In the genomic region with DNA sequence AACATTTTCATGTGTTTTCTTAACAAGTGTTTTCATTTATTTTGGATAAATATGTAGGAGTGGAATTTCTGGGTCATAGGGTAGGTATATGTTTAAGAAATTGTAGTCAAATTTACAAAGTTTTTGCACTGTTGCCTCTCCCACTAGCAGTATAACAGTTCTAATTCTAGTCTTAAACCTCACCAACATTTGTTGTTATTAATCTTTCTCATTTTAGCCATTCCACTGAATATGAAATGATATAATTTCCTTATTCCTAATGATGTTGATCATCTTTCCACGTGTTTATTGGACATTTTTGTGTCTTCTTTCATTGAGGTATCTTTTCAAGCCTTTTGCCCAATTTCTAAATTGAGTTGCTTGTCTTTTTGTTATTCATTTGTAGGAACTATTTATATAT, we compare ENCODE assay signal across 28 cellular contexts.
"Had no signal": no experiment of that assay in that cellular context is flagged by ENCODE, and none has a peak within 500 bp of the region (broad histone marks: within the 10 kb centered on the region; RNA-seq: fewer than 3 reads in every experiment).

No MANE protein-coding gene starts in this region.

- H3K4me3 ChIP-seq: adrenal gland, ascending aorta, body of pancreas, cardiac muscle cell had no signal

- DNase-seq: activated effector memory CD4-positive, alpha-beta T cell treated with anti-CD3 and anti-CD28 coated beads, Interleukin-2, amount 50 U/mL, for 16 hours; activated effector memory CD4-positive, alpha-beta T cell treated with Interleukin-2 at 50 U/mL for 16 hours; activated gamma-delta T cell; activated gamma-delta T cell treated with Interleukin-2 at 50 U/mL for 16 hours; activated naive CD4-positive, alpha-beta T cell; activated naive CD4-positive, alpha-beta T cell treated with anti-CD3 and anti-CD28 coated beads for 36 hours; activated naive CD4-positive, alpha-beta T cell treated with anti-CD3 and anti-CD28 coated beads, Interleukin-2, amount 10 ng/mL, durations not matched to agents 7 days and 5 days; activated naive CD4-positive, alpha-beta T cell treated with anti-CD3 and anti-CD28 coated beads, Interleukin-2, amount 50 U/mL, for 16 hours; activated naive CD4-positive, alpha-beta T cell treated with Interleukin-2 at 50 U/mL for 16 hours; activated naive CD8-positive, alpha-beta T cell treated with anti-CD3 and anti-CD28 coated beads for 36 hours; activated naive CD8-positive, alpha-beta T cell treated with anti-CD3 and anti-CD28 coated beads, Interleukin-2, amount 10 ng/mL, durations not matched to agents 7 days and 5 days; activated naive CD8-positive, alpha-beta T cell treated with anti-CD3 and anti-CD28 coated beads, Interleukin-2, amount 50 U/mL, for 24 hours; activated T-cell treated with anti-CD3 and anti-CD28 coated beads, Interleukin-2, amount 50 U/mL, for 24 hours; activated T-cell treated with anti-CD3 and anti-CD28 coated beads, Interleukin-2, amount 50 U/mL, for 4 hours; activated T-cell treated with anti-CD3 and anti-CD28 coated beads, Interleukin-2, amount 50 U/mL, for 48 hours; activated T-cell treated with anti-CD3 and anti-CD28 coated beads, Interleukin-2, amount 50 U/mL, for 72 hours; adrenal gland; amniotic stem cell; amygdala; anterior cingulate cortex; aorta; body of pancreas; brain microvascular endothelial cell; caudate nucleus; central memory CD4-positive, alpha-beta T cell; cerebellar nuclear complex had no signal

- H3K4me1 ChIP-seq: adrenal gland, body of pancreas had no signal

- H3K27me3 ChIP-seq: adrenal gland, ascending aorta, body of pancreas, brain microvascular endothelial cell, cardiac muscle cell had no signal

- H3K27ac ChIP-seq: adrenal gland, ascending aorta, body of pancreas, brain microvascular endothelial cell, cardiac muscle cell had no signal

- H3K36me3 ChIP-seq: adrenal gland, ascending aorta, brain microvascular endothelial cell, cardiac muscle cell had no signal

- H3K9me3 ChIP-seq: adrenal gland, ascending aorta, body of pancreas had no signal
